In the genomic region with DNA sequence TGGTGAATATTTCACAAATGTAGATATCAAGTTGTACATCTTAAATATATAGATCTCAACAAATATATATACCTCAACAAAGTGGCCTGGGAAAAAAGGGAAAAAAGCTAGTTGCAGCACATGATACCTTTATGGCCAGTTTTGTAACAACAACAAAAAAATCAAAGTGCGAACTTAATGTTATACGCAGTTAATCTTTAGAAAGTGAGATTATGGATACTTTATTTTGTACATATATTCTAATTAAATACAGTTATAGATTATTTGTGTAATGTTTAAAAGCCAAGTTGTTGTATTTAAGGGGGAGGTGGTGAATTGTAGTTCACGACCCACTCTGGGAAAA, we compare ENCODE assay signal across 9 cellular contexts. TPM values are rescaled to one million over a fixed set of nuclear protein-coding genes. Genes with fewer than 3 reads are reported as not detected.
DNase-seq lines count a peak whose midpoint lies in the region; ATAC-seq and TF ChIP-seq lines count a peak whose summit lies in the region.
"Had no signal": no experiment of that assay in that cellular context is flagged by ENCODE, and none has a peak within 500 bp of the region (broad histone marks: within the 10 kb centered on the region; RNA-seq: fewer than 3 reads in every experiment).

No MANE protein-coding gene starts in this region.

- DNase-seq in dorsolateral prefrontal cortex, result no peak
- no peak for DNase-seq in caudate nucleus (lab: John Stamatoyannopoulos, UW)

- intact Hi-C loops in dorsolateral prefrontal cortex (cut with DNase I), result loop anchor here (2.0 to 5.0 kb wide), 2 partner anchors 36 to 37 kb away; no protein-coding TSS in a partner anchor

- TF ChIP-seq CTCF in Loucy (conservative IDR thresholded peaks at IDR 0.05; ENCODE audit: low read length) (no peak), dorsolateral prefrontal cortex (IDR thresholded peaks at IDR 0.05 in 54 of 56, conservative IDR thresholded peaks at IDR 0.05 in 2 of 56; ENCODE audit: low read depth in 1 of 56, partially characterized antibody in 56 of 56) (no peak), neural cell (IDR thresholded peaks at IDR 0.05; ENCODE audit: poor library complexity, severe bottlenecking) (no peak)

- peak overlapping the region; percentile 81 for H3K4me2 ChIP-seq in BLaER1
- H3K4me2 ChIP-seq in Loucy (ENCODE audit: low read depth, low read length, poor library complexity, severe bottlenecking), result peak overlapping the region; percentile 99
- H3K4me2 ChIP-seq in neural cell (ENCODE audit: low read length), result peak overlapping the region; percentile 61

- H4K20me1 ChIP-seq in BLaER1, result no peaks in the 10 kb centered on the region
- peaks cover 8% of the 10 kb centered on the region for H4K20me1 ChIP-seq in Loucy (ENCODE audit: insufficient read depth, low read length, poor library complexity, severe bottlenecking)
- no peaks in the 10 kb centered on the region for H4K20me1 ChIP-seq in neural cell (ENCODE audit: insufficient read depth)

- H3K9me2 ChIP-seq in Loucy (replicated peaks; ENCODE audit: low read depth, low read length) (no peaks in the 10 kb centered on the region), neural cell (ENCODE audit: insufficient read depth, low read length) (no peaks in the 10 kb centered on the region)

- TF ChIP-seq RAD21 in neural cell (conservative IDR thresholded peaks at IDR 0.05), result no peak

- no peak for ATAC-seq in GM18502 (IDR thresholded peaks at IDR 0.05; ENCODE audit: poor library complexity, unreplicated experiment)
- no peak for ATAC-seq in GM19395 (IDR thresholded peaks at IDR 0.05; ENCODE audit: unreplicated experiment)
- no peak for ATAC-seq in GM18498 (IDR thresholded peaks at IDR 0.05; ENCODE audit: unreplicated experiment)

- H3K27ac ChIP-seq in BLaER1 (no peak overlapping the region), dorsolateral prefrontal cortex (peak overlapping the region in 48 of 59 donors; percentile 92 to 100 (median 97)), neural cell (ENCODE audit: low read length) (no peak overlapping the region), caudate nucleus (ENCODE audit: low read depth, low read length) (no peak overlapping the region)

- H3K36me3 ChIP-seq in BLaER1 (peaks cover 20% of the 10 kb centered on the region), Loucy (ENCODE audit: insufficient read depth, low read length) (no peaks in the 10 kb centered on the region), neural cell (ENCODE audit: insufficient read depth, low read length) (peaks cover under 1% of the 10 kb centered on the region)

- peaks cover 39% of the 10 kb centered on the region for H3K79me2 ChIP-seq in Loucy (ENCODE audit: insufficient read depth, low read length)
- peaks cover 40% of the 10 kb centered on the region for H3K79me2 ChIP-seq in neural cell (replicated peaks; ENCODE audit: insufficient read depth, low read length)

- H3K27me3 ChIP-seq in BLaER1, result no peaks in the 10 kb centered on the region
- no peaks in the 10 kb centered on the region for H3K27me3 ChIP-seq in Loucy (ENCODE audit: insufficient read depth, low read length, poor library complexity, severe bottlenecking)
- H3K27me3 ChIP-seq in dorsolateral prefrontal cortex, result no peaks in the 10 kb centered on the region
- no peaks in the 10 kb centered on the region for H3K27me3 ChIP-seq in neural cell (ENCODE audit: insufficient read depth, low read depth, low read length)

- H2AFZ ChIP-seq in Loucy (ENCODE audit: low read length) (peak overlapping the region; percentile 92), neural cell (ENCODE audit: low read depth, low read length) (no peak overlapping the region)

- H3K4me3 ChIP-seq in BLaER1, result peak overlapping the region; percentile 92
- peak overlapping the region; percentile 90 for H3K4me3 ChIP-seq in Loucy (ENCODE audit: low read length, poor library complexity, severe bottlenecking)
- H3K4me3 ChIP-seq in dorsolateral prefrontal cortex, result peak overlapping the region; percentile 75 to 100 (median 97)
- H3K4me3 ChIP-seq in neural cell (ENCODE audit: low read length), result peak overlapping the region; percentile 100

- H3K9ac ChIP-seq in BLaER1, result no peak overlapping the region; the same call in 1 of the 2 replicates
- H3K9ac ChIP-seq in Loucy (ENCODE audit: low read depth, low read length, poor library complexity, severe bottlenecking), result no peak overlapping the region
- no peak overlapping the region for H3K9ac ChIP-seq in neural cell (ENCODE audit: low read length)

- no peak for TF ChIP-seq EP300 in neural cell (conservative IDR thresholded peaks at IDR 0.05; ENCODE audit: poor library complexity, severe bottlenecking)

- H3F3A ChIP-seq in Loucy (ENCODE audit: low read depth) (no peaks in the 10 kb centered on the region), neural cell (ENCODE audit: insufficient read depth, low read length, poor library complexity, severe bottlenecking) (no peaks in the 10 kb centered on the region)

- H3K9me3 ChIP-seq in BLaER1 (peaks cover 50% of the 10 kb centered on the region), Loucy (ENCODE audit: insufficient read depth, low read depth, low read length) (peaks cover 15% of the 10 kb centered on the region), neural cell (ENCODE audit: low read length) (peaks cover 3% of the 10 kb centered on the region)

- peaks cover 13% of the 10 kb centered on the region for H3K4me1 ChIP-seq in BLaER1
- peaks cover 9% of the 10 kb centered on the region for H3K4me1 ChIP-seq in Loucy (ENCODE audit: insufficient read depth, low read length, poor library complexity, severe bottlenecking)

TF ChIP-seq in neural cell, 6 proteins besides CTCF, POLR2A, EP300 and RAD21:
- TF ChIP-seq EZH2 (IDR thresholded peaks at IDR 0.05; ENCODE audit: borderline replicate concordance, insufficient read depth, low read length, poor library complexity, severe bottlenecking), result no peak
- no peak for TF ChIP-seq TAF1 (IDR thresholded peaks at IDR 0.05; ENCODE audit: low read depth)
- TF ChIP-seq POLR2AphosphoS5 (IDR thresholded peaks at IDR 0.05), result no peak
- TF ChIP-seq, protein P1, sequence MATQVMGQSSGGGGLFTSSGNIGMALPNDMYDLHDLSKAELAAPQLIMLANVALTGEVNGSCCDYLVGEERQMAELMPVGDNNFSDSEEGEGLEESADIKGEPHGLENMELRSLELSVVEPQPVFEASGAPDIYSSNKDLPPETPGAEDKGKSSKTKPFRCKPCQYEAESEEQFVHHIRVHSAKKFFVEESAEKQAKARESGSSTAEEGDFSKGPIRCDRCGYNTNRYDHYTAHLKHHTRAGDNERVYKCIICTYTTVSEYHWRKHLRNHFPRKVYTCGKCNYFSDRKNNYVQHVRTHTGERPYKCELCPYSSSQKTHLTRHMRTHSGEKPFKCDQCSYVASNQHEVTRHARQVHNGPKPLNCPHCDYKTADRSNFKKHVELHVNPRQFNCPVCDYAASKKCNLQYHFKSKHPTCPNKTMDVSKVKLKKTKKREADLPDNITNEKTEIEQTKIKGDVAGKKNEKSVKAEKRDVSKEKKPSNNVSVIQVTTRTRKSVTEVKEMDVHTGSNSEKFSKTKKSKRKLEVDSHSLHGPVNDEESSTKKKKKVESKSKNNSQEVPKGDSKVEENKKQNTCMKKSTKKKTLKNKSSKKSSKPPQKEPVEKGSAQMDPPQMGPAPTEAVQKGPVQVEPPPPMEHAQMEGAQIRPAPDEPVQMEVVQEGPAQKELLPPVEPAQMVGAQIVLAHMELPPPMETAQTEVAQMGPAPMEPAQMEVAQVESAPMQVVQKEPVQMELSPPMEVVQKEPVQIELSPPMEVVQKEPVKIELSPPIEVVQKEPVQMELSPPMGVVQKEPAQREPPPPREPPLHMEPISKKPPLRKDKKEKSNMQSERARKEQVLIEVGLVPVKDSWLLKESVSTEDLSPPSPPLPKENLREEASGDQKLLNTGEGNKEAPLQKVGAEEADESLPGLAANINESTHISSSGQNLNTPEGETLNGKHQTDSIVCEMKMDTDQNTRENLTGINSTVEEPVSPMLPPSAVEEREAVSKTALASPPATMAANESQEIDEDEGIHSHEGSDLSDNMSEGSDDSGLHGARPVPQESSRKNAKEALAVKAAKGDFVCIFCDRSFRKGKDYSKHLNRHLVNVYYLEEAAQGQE (IDR thresholded peaks at IDR 0.05; ENCODE audit: borderline replicate concordance), result no peak
- TF ChIP-seq MXI1 (conservative IDR thresholded peaks at IDR 0.05; ENCODE audit: poor library complexity, severe bottlenecking), result no peak
- TF ChIP-seq SMC3 (conservative IDR thresholded peaks at IDR 0.05; ENCODE audit: poor library complexity), result no peak

RNA-seq across cellular contexts. Expression of gene ZFP1, which starts 0.4 kb away (rescaled TPM):
- total RNA-seq in dorsolateral prefrontal cortex, result 10 to 100 TPM; 23.0 to 53.7 (median 36.8) TPM
- polyA plus RNA-seq in neural cell, result 38.1 and 47.1 TPM in 2 replicates
- 97.1 and 198 TPM in 2 replicates for polyA minus RNA-seq in neural cell

RNA-seq across cellular contexts. Expression of gene LDHD, which starts 31.4 kb away (rescaled TPM):
- 10 to 100 TPM; 13.5 to 41.4 (median 22.3) TPM for total RNA-seq in dorsolateral prefrontal cortex
- polyA plus RNA-seq in neural cell, result 0.18 TPM in 1 of 2 replicates, not detected in the other
- not detected in 2 replicates for polyA minus RNA-seq in neural cell

RNA-seq across cellular contexts. Expression of gene CTRB2, which starts 59.0 kb away (rescaled TPM):
- total RNA-seq in dorsolateral prefrontal cortex, result under 1 TPM in 3 of 120 experiments, not detected in 117; 0.61 to 0.94 (median 0.63) TPM
- not detected in 2 replicates for polyA plus RNA-seq in neural cell
- not detected in 2 replicates for polyA minus RNA-seq in neural cell
- total RNA-seq: Right ventricle myocardium inferior had no signal

Comparison
In these comparisons a context has a peak if more than half of its experiments do, and no peak if none do; other contexts are left out.
1. H3K27ac ChIP-seq: peak in dorsolateral prefrontal cortex (48 of 59); none in BLaER1 (single experiment), neural cell (single experiment) and caudate nucleus (single experiment).
2. Peak in every context shown above with its lines, with median percentiles within 50 percentile points of each other: H3K4me2 ChIP-seq and H3K4me3 ChIP-seq.